Comparison of ENCODE assay signal across 2 cellular contexts in the genomic region with DNA sequence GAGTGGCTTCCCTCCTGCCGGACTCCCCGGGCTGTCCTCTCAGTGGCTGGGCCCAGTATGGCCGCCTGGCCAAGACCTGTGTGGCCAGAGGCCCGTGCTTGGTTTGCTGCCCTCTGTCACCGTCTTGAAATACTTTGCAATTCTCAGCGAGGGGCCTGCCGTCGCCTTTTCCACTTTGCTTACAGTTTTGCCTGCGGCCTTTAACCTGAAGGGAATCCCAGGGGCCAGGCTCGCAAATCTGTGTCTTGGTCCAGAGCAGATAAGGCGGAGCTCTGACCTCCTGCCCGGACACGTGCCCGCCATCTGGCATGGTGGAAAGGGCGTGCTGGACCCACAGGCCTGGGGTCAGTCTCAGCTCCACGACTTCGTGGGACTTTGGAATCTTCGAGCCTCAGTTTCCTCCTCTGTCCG.
TF ChIP-seq lines count a peak whose summit lies in the region.

No MANE protein-coding gene starts in this region.

TF ChIP-seq in IMR-90, 13 proteins besides CTCF, POLR2A, EP300 and RAD21:
- TF ChIP-seq NFE2L2 (IDR thresholded peaks at IDR 0.05; ENCODE audit: low read depth, low read length) (no peak), CHD1 (IDR thresholded peaks at IDR 0.05; ENCODE audit: low read depth, low read length) (no peak), RFX5 (IDR thresholded peaks at IDR 0.05; ENCODE audit: low read depth, low read length) (no peak), SMC3 (IDR thresholded peaks at IDR 0.05; ENCODE audit: low read depth, low read length) (no peak), BHLHE40 (IDR thresholded peaks at IDR 0.05; ENCODE audit: low read depth, low read length) (no peak), FOS (IDR thresholded peaks at IDR 0.05; ENCODE audit: low read depth, low read length) (no peak), MAFK (IDR thresholded peaks at IDR 0.05; ENCODE audit: low read depth, low read length) (no peak)
- TF ChIP-seq, protein P1, sequence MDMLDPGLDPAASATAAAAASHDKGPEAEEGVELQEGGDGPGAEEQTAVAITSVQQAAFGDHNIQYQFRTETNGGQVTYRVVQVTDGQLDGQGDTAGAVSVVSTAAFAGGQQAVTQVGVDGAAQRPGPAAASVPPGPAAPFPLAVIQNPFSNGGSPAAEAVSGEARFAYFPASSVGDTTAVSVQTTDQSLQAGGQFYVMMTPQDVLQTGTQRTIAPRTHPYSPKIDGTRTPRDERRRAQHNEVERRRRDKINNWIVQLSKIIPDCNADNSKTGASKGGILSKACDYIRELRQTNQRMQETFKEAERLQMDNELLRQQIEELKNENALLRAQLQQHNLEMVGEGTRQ (IDR thresholded peaks at IDR 0.05; ENCODE audit: low read depth, low read length) = no peak

TF ChIP-seq in H1, 55 proteins besides CTCF, POLR2A, EP300 and RAD21:
- TF ChIP-seq CBX8 (IDR thresholded peaks at IDR 0.05; ENCODE audit: borderline replicate concordance, low read depth, low read length) = no peak
- TF ChIP-seq CHD1 (IDR thresholded peaks at IDR 0.05; ENCODE audit: low read depth, low read length) = no peak
- no peak for TF ChIP-seq RBBP5 (IDR thresholded peaks at IDR 0.05; ENCODE audit: borderline replicate concordance, low read depth, low read length)
- TF ChIP-seq TCF12 (IDR thresholded peaks at IDR 0.05; ENCODE audit: low read depth, low read length) = no peak
- TF ChIP-seq RNF2 (IDR thresholded peaks at IDR 0.05; ENCODE audit: borderline replicate concordance, low read depth, low read length, missing control alignments, poor library complexity, severe bottlenecking) = no peak
- no peak for TF ChIP-seq ASH2L (IDR thresholded peaks at IDR 0.05; ENCODE audit: low read length)
- TF ChIP-seq NANOG (IDR thresholded peaks at IDR 0.05; ENCODE audit: insufficient read depth, low read depth, low read length, poor library complexity, severe bottlenecking) = no peak
- TF ChIP-seq SIN3A (conservative IDR thresholded peaks at IDR 0.05 in 1 of 2, IDR thresholded peaks at IDR 0.05 in 1 of 2; ENCODE audit: low read depth in 1 of 2, low read length in 2 of 2) = no peak
- no peak for TF ChIP-seq CHD2 (IDR thresholded peaks at IDR 0.05; ENCODE audit: low read length)
- no peak for TF ChIP-seq E2F6 (IDR thresholded peaks at IDR 0.05)
- TF ChIP-seq FOSL1 (IDR thresholded peaks at IDR 0.05; ENCODE audit: insufficient read depth, low read depth, low read length) = no peak
- TF ChIP-seq CHD7 (IDR thresholded peaks at IDR 0.05; ENCODE audit: insufficient replicate concordance, low read length) = no peak
- TF ChIP-seq BRCA1 (IDR thresholded peaks at IDR 0.05; ENCODE audit: low read depth, low read length) = no peak
- no peak for TF ChIP-seq BACH1 (IDR thresholded peaks at IDR 0.05; ENCODE audit: low read length)
- no peak for TF ChIP-seq SAP30 (IDR thresholded peaks at IDR 0.05; ENCODE audit: insufficient read depth, insufficient replicate concordance, low read length)
- no peak for TF ChIP-seq ATF3 (IDR thresholded peaks at IDR 0.05; ENCODE audit: insufficient read depth, low read depth, low read length)
- TF ChIP-seq POU5F1 (IDR thresholded peaks at IDR 0.05; ENCODE audit: low read depth, low read length) = no peak
